ENCODE assay signal across 8 cellular contexts in genomic region chr5:94901071-94901979, GRCh38.
DNase-seq lines count a peak whose midpoint lies in the region; ATAC-seq, FAIRE-seq and TF ChIP-seq lines count a peak whose summit lies in the region.

No MANE protein-coding gene starts in this region.

- H4K20me1 ChIP-seq in HepG2 (ENCODE audit: insufficient read depth, low read length): no peaks in the 10 kb centered on the region

- CTCF ChIA-PET in HepG2 (lab: Yijun Ruan, JAX; ENCODE audit: low intra/inter-chr PET ratio, low total read pairs): no interaction called here

- no TSS peak for BruUV-seq in HepG2 (replicated peaks; lab: Mats Ljungman, UMichigan)

- TF ChIP-seq POLR2A in HepG2 (IDR thresholded peaks at IDR 0.05; ENCODE audit: insufficient read depth in 1 of 2, low read depth in 2 of 2, low read length in 2 of 2): no peak

- FAIRE-seq in HepG2 (lab: Jason Lieb, UNC): no peak

- no peak overlapping the region for H2AFZ ChIP-seq in HepG2 (ENCODE audit: low read length)

- no peaks in the 10 kb centered on the region for H3K36me3 ChIP-seq in HepG2 (replicated peaks in 1 of 2; ENCODE audit: control insufficient read depth in 1 of 2, insufficient read depth in 2 of 2, low read length in 2 of 2)

- in situ Hi-C loops in HepG2 (cut with HindIII; ENCODE audit: extremely low pct_ligation_motif_present, low pct_unique_long_range_greater_than_20kb): no loop called here

- H3K4me1 ChIP-seq in HepG2 (ENCODE audit: insufficient read depth, low read length): no peaks in the 10 kb centered on the region

- TF ChIP-seq CTCF in choroid plexus epithelial cell (conservative IDR thresholded peaks at IDR 0.05; ENCODE audit: low read depth, low read length) (no peak), HepG2 (CRISPR knock-in tag; IDR thresholded peaks at IDR 0.05) (no peak)

- DNase-seq in AG08396 (ENCODE audit: low spot score) (peak; percentile 16), choroid plexus epithelial cell (ENCODE audit: low read depth) (peak; percentile 96), superior temporal gyrus (ENCODE audit: extremely low spot score) (no peak), OCI-M1 (lab: John Stamatoyannopoulos, UW) (no peak), HepG2 (ENCODE audit: low spot score) (no peak), HuH-7.5 (ENCODE audit: low spot score) (no peak)

- no peak for TF ChIP-seq RAD21 in HepG2 (CRISPR knock-in tag; IDR thresholded peaks at IDR 0.05)

- no peak overlapping the region for H3K9ac ChIP-seq in HepG2 (ENCODE audit: insufficient read depth, low read depth, low read length)

- no peaks in the 10 kb centered on the region for H3K27me3 ChIP-seq in HepG2 (ENCODE audit: control insufficient read depth in 1 of 2, insufficient read depth in 2 of 2, low read length in 2 of 2)

- H3K9me3 ChIP-seq in HepG2 (ENCODE audit: low read length): no peaks in the 10 kb centered on the region

- ATAC-seq in GM19467 (IDR thresholded peaks at IDR 0.05; ENCODE audit: unreplicated experiment) (peak; percentile 85), HG03354 (IDR thresholded peaks at IDR 0.05; ENCODE audit: poor library complexity, severe bottlenecking, unreplicated experiment) (peak; percentile 87), HepG2 (no peak)

- WGBS in HepG2 (ENCODE audit: low lambda C conversion rate): 11% methylated on average over 8 of the region's 8 CpGs

- H3K79me2 ChIP-seq in HepG2 (ENCODE audit: insufficient read depth, low read length): no peaks in the 10 kb centered on the region

- no peak overlapping the region for H3K4me3 ChIP-seq in choroid plexus epithelial cell (ENCODE audit: low read depth, low read length)
- no peak overlapping the region for H3K4me3 ChIP-seq in HepG2 (replicated peaks in 1 of 3; ENCODE audit: insufficient read depth in 1 of 3, low read depth in 2 of 3, low read length in 3 of 3)

- POLR2A ChIA-PET in HepG2 (lab: Yijun Ruan, JAX): no interaction called here

- TF ChIP-seq EP300 in HepG2 (IDR thresholded peaks at IDR 0.05; ENCODE audit: low read depth in 2 of 2, low read length in 2 of 2) (no peak), HepG2 (CRISPR knock-in tag; IDR thresholded peaks at IDR 0.05; ENCODE audit: borderline replicate concordance) (no peak)

- intact Hi-C loops in HepG2 (cut with micrococcal nuclease; ENCODE audit: unreplicated experiment): no loop called here

- H3K4me2 ChIP-seq in HepG2 (ENCODE audit: low read depth, low read length): no peak overlapping the region

- H3K27ac ChIP-seq in HepG2 (ENCODE audit: extremely low read length, insufficient read depth, low read length): no peak overlapping the region

TF ChIP-seq in HepG2, 621 proteins besides CTCF, POLR2A, EP300 and RAD21:
- TF ChIP-seq ZNF883 (CRISPR knock-in tag; IDR thresholded peaks at IDR 0.05; ENCODE audit: not compliant biosample characterization): no peak
- no peak for TF ChIP-seq TFAP4 (IDR thresholded peaks at IDR 0.05; ENCODE audit: borderline replicate concordance, low read depth)
TF ChIP-seq in HepG2: peak in this region for 0.

Comparison
In these comparisons a context has a peak if more than half of its experiments do, and no peak if none do; other contexts are left out.
1. DNase-seq: peak in AG08396 (single experiment) and choroid plexus epithelial cell (single experiment); none in superior temporal gyrus (single experiment), OCI-M1 (single experiment), HepG2 (single experiment) and HuH-7.5 (single experiment).